ENCODE assay signal across 8 cellular contexts in genomic region chr19:47243776-47244547, GRCh38. TPM values are rescaled to one million over a fixed set of nuclear protein-coding genes. Genes with fewer than 3 reads are reported as not detected.
DNase-seq lines count a peak whose midpoint lies in the region; ATAC-seq, FAIRE-seq and TF ChIP-seq lines count a peak whose summit lies in the region.

No MANE protein-coding gene starts in this region.

- no peak for FAIRE-seq in frontal cortex (lab: Jason Lieb, UNC)

- DNase-seq in DMS79 treated with DMSO at 0.1 percent for 48 hours (lab: John Stamatoyannopoulos, UW) (peak; percentile 82), LNCaP clone FGC (ENCODE audit: low read depth) (peak; percentile 50), SIG-M5 (lab: John Stamatoyannopoulos, UW) (peak; percentile 52), activated gamma-delta T cell treated with Interleukin-2 at 50 U/mL for 16 hours (peak; percentile 83), frontal cortex (ENCODE audit: low spot score in 2 of 2) (peak; percentile 86 to 92), non-pigmented ciliary epithelial cell (ENCODE audit: low read depth) (peak; percentile 89), substantia nigra (lab: John Stamatoyannopoulos, UW) (peak in 48 of 49 donors; percentile 26 to 90 (median 66))

- H3K4me3 ChIP-seq in LNCaP clone FGC (ENCODE audit: low read depth, low read length): peak overlapping the region; percentile 16

- peak; percentile 69 for ATAC-seq in GM21619 (IDR thresholded peaks at IDR 0.05; ENCODE audit: unreplicated experiment)

- peak; percentile 69 for TF ChIP-seq CTCF in LNCaP clone FGC (IDR thresholded peaks at IDR 0.05; ENCODE audit: control insufficient read depth, extremely low read depth, insufficient read depth)

- H3K27ac ChIP-seq in substantia nigra (ENCODE audit: low read depth, low read length, poor library complexity, severe bottlenecking): peak overlapping the region; percentile 61

RNA-seq across cellular contexts. Expression of gene CCDC9, which starts 12.4 kb away (rescaled TPM):
- total RNA-seq in frontal cortex: 2.4 TPM

RNA-seq across cellular contexts. Expression of gene BBC3, which starts 13.0 kb away (rescaled TPM):
- 12.2 TPM for total RNA-seq in frontal cortex

RNA-seq across cellular contexts. Expression of gene INAFM1, which starts 30.7 kb away (rescaled TPM):
- 4.1 TPM for total RNA-seq in frontal cortex

Comparison
In these comparisons a context has a peak if more than half of its experiments do, and no peak if none do; other contexts are left out.
1. Peak in every context shown above with its lines: DNase-seq, ATAC-seq, H3K4me3 ChIP-seq and H3K27ac ChIP-seq.